ENCODE assay signal across 20 cellular contexts in genomic region chr19:19027228-19027627, GRCh38.
"Had no signal": no experiment of that assay in that cellular context is flagged by ENCODE, and none has a peak within 500 bp of the region (broad histone marks: within the 10 kb centered on the region; RNA-seq: fewer than 3 reads in every experiment).

No MANE protein-coding gene starts in this region.

- H3K27me3 Mint-ChIP-seq: activated CD4-positive, alpha-beta T cell treated with anti-CD3 and anti-CD28 coated beads, Interleukin-2, amount 10 ng/mL, durations not matched to agents 7 days and 5 days; stimulated activated memory B cell treated with anti-CD40 and anti-IgM and Interleukin-4, amounts not matched to agents 10 μg/mL and 1 μg/mL and 100 μg/mL, for 72 hours had no signal

- H3K27ac Mint-ChIP-seq: activated CD4-positive, alpha-beta T cell treated with anti-CD3 and anti-CD28 coated beads, Interleukin-2, amount 10 ng/mL, durations not matched to agents 7 days and 5 days; activated CD8-positive, alpha-beta T cell treated with anti-CD3 and anti-CD28 coated beads, Interleukin-2, amount 10 ng/mL, durations not matched to agents 7 days and 5 days; activated T-helper 2 cell treated with anti-CD3 and anti-CD28 coated beads, Interferon-gamma antibody, Interleukin-2, Interleukin-4, amounts not matched to agents 10 μg/mL and 5 μg/mL and 100 μg/mL, durations not matched to agents 14 hours and 24 hours and 36 hours; nephron; stimulated activated memory B cell treated with anti-CD40 and anti-IgM and Interleukin-4, amounts not matched to agents 10 μg/mL and 1 μg/mL and 100 μg/mL, for 72 hours had no signal

- H3K4me3 Mint-ChIP-seq: activated CD4-positive, alpha-beta T cell treated with anti-CD3 and anti-CD28 coated beads, Interleukin-2, amount 10 ng/mL, durations not matched to agents 7 days and 5 days; activated CD8-positive, alpha-beta T cell treated with anti-CD3 and anti-CD28 coated beads, Interleukin-2, amount 10 ng/mL, durations not matched to agents 7 days and 5 days; stimulated activated memory B cell treated with anti-CD40 and anti-IgM and Interleukin-4, amounts not matched to agents 10 μg/mL and 1 μg/mL and 100 μg/mL, for 72 hours had no signal

- H3K27ac ChIP-seq: coronary artery, SK-N-MC had no signal

- DNase-seq: activated CD4-positive, alpha-beta T cell treated with anti-CD3 and anti-CD28 coated beads, Interleukin-2, amount 10 ng/mL, durations not matched to agents 7 days and 5 days; activated CD4-positive, CD25-positive, alpha-beta regulatory T cell treated with anti-CD3 and anti-CD28 coated beads, Interleukin-2, amount 50 U/mL, for 72 hours; activated CD8-positive, alpha-beta T cell treated with anti-CD3 and anti-CD28 coated beads, Interleukin-2, amount 10 ng/mL, durations not matched to agents 7 days and 5 days; activated naive CD4-positive, alpha-beta T cell; activated T-cell treated with anti-CD3 and anti-CD28 coated beads, Interleukin-2, amount 50 U/mL, for 1 hour; cerebellar nuclear complex; hippocampal formation; kidney glomerular epithelial cell; left ventricle myocardium superior; mammary epithelial cell; small intestine; stimulated activated CD4-positive, alpha-beta T cell treated with anti-CD3 and anti-CD28 coated beads, Interleukin-2, amount 100 ng/mL, for 24 hours; SW 1271; T-helper 2 cell; trophoblast cell had no signal

- ATAC-seq: activated CD8-positive, alpha-beta T cell treated with anti-CD3 and anti-CD28 coated beads, Interleukin-2, amount 10 ng/mL, durations not matched to agents 7 days and 5 days; stimulated activated memory B cell treated with anti-CD40 and anti-IgM and Interleukin-4, amounts not matched to agents 10 μg/mL and 1 μg/mL and 100 μg/mL, for 72 hours had no signal

- H3K4me3 ChIP-seq: coronary artery, SK-N-MC had no signal

- H3K9me3 Mint-ChIP-seq: activated CD4-positive, alpha-beta T cell treated with anti-CD3 and anti-CD28 coated beads, Interleukin-2, amount 10 ng/mL, durations not matched to agents 7 days and 5 days; activated T-helper 2 cell treated with anti-CD3 and anti-CD28 coated beads, Interferon-gamma antibody, Interleukin-2, Interleukin-4, amounts not matched to agents 10 μg/mL and 5 μg/mL and 100 μg/mL, durations not matched to agents 14 hours and 24 hours and 36 hours; nephron; stimulated activated memory B cell treated with anti-CD40 and anti-IgM and Interleukin-4, amounts not matched to agents 10 μg/mL and 1 μg/mL and 100 μg/mL, for 72 hours had no signal
